ENCODE assay signal across 17 cellular contexts in genomic region chr9:121324755-121325154, GRCh38. TPM values are rescaled to one million over a fixed set of nuclear protein-coding genes. Genes with fewer than 3 reads are reported as not detected.
DNase-seq lines count a peak whose midpoint lies in the region; ATAC-seq and TF ChIP-seq lines count a peak whose summit lies in the region.
"Had no signal": no experiment of that assay in that cellular context is flagged by ENCODE, and none has a peak within 500 bp of the region (broad histone marks: within the 10 kb centered on the region; RNA-seq: fewer than 3 reads in every experiment).

No MANE protein-coding gene starts in this region.

- DNase-seq in Peyer's patch (no peak), colonic mucosa (no peak), testis (no peak), mucosa of descending colon (no peak), NK-92 (lab: John Stamatoyannopoulos, UW; ENCODE audit: unreplicated experiment) (no peak), OCI-LY7 (ENCODE audit: low spot score) (no peak), A673 (ENCODE audit: low spot score) (no peak)
- DNase-seq: activated naive CD4-positive, alpha-beta T cell; DND-41; glutamatergic neuron; H7; NCI-H1092 treated with DMSO at 0.1 percent for 48 hours; NCI-H2227 treated with DMSO at 0.1 percent for 48 hours; nephron progenitor cell had no signal

- no peak overlapping the region for H2AFZ ChIP-seq in OCI-LY7 (ENCODE audit: low read length)

- CTCF ChIA-PET in OCI-LY7 (lab: Charles Lee; ENCODE audit: unreplicated experiment): no interaction called here
- CTCF ChIA-PET in A673 (lab: Charles Lee): no interaction called here

- peak overlapping the region; percentile 27 to 83 (median 70) for H3K27ac ChIP-seq in Peyer's patch
- peak overlapping the region; percentile 58 for H3K27ac ChIP-seq in colonic mucosa
- peak overlapping the region; percentile 92 for H3K27ac ChIP-seq in muscle layer of duodenum (ENCODE audit: low read length)
- peak overlapping the region; percentile 84 to 94 for H3K27ac ChIP-seq in testis
- H3K27ac ChIP-seq in OCI-LY7 (ENCODE audit: low read depth, low read length, poor library complexity, severe bottlenecking): no peak overlapping the region
- H3K27ac ChIP-seq in A673 (ENCODE audit: low read depth, low read length, poor library complexity, severe bottlenecking): no peak overlapping the region
- H3K27ac ChIP-seq: BLaER1 treated with 17β-estradiol and CSF1 and Interleukin-3, amounts not matched to agents 10 nM and 100 nM had no signal

- 81 to 83% methylated on average over 2 of the region's 2 CpGs for WGBS in testis, 2 donors

- H3K36me3 ChIP-seq in Peyer's patch (peaks cover 0 to 82% (median 0%) of the 10 kb centered on the region in 3 donors), colonic mucosa (peaks cover 21% of the 10 kb centered on the region), muscle layer of duodenum (ENCODE audit: control insufficient read depth in 1 of 2, insufficient read depth in 2 of 2, low read length in 2 of 2) (peaks cover 70 to 75% of the 10 kb centered on the region in 2 donors), testis (ENCODE audit: low read depth, missing control alignments) (no peaks in the 10 kb centered on the region), mucosa of descending colon (ENCODE audit: low read depth) (peaks cover 12% of the 10 kb centered on the region), OCI-LY7 (ENCODE audit: insufficient read depth, low read length) (no peaks in the 10 kb centered on the region; the same call in 1 of the 2 replicates), A673 (ENCODE audit: insufficient read depth, low read length, poor library complexity, severe bottlenecking) (peaks cover 10% of the 10 kb centered on the region)

- intact Hi-C loops in colonic mucosa (cut with DNase I): loop anchor here (5.0 kb wide), 1 partner anchor 47 kb away; no protein-coding TSS in a partner anchor
- intact Hi-C loops in testis (cut with DNase I; ENCODE audit: low total_unique reads): loop anchor here (5.0 kb wide), 1 partner anchor 48 kb away; the partner anchor contains the start of gene STOM
- intact Hi-C loops in mucosa of descending colon (cut with DNase I, micrococcal nuclease): loop anchor here (10.0 kb wide), 3 partner anchors 50 to 110 kb away; partner anchors contain the start of genes GSN (in 1 of the 2) and STOM (in 1 of the 2)
- intact Hi-C loops in OCI-LY7 (cut with micrococcal nuclease; ENCODE audit: unreplicated experiment): loop anchor here (5.0 kb wide), 1 partner anchor 567 kb away; no protein-coding TSS in a partner anchor
- intact Hi-C loops in A673 (cut with micrococcal nuclease; ENCODE audit: unreplicated experiment): no loop called here

- H3K9ac ChIP-seq in colonic mucosa (ENCODE audit: low read depth in 2 of 2, low read length in 2 of 2): no peak overlapping the region
- H3K9ac ChIP-seq: BLaER1 treated with 17β-estradiol and CSF1 and Interleukin-3, amounts not matched to agents 10 nM and 100 nM had no signal

- H3K4me1 ChIP-seq in Peyer's patch (peaks cover 0 to 30% (median 2%) of the 10 kb centered on the region in 4 donors), colonic mucosa (no peaks in the 10 kb centered on the region), muscle layer of duodenum (ENCODE audit: control insufficient read depth in 1 of 2, insufficient read depth in 2 of 2, low read length in 2 of 2) (peaks cover 9 to 42% of the 10 kb centered on the region in 2 donors), testis (peaks cover 18% of the 10 kb centered on the region), mucosa of descending colon (ENCODE audit: low read depth) (peaks cover 10% of the 10 kb centered on the region), OCI-LY7 (ENCODE audit: insufficient read depth, low read length, poor library complexity, severe bottlenecking) (no peaks in the 10 kb centered on the region), A673 (ENCODE audit: insufficient read depth, low read length, poor library complexity, severe bottlenecking) (no peaks in the 10 kb centered on the region)

- no peak for ATAC-seq in mucosa of descending colon
- ATAC-seq: SK-N-SH treated with all-trans-retinoic acid at 6 μM for 48 hours had no signal

- H3K9me3 ChIP-seq in Peyer's patch: no peaks in the 10 kb centered on the region
- H3K9me3 ChIP-seq in colonic mucosa: no peaks in the 10 kb centered on the region
- H3K9me3 ChIP-seq in muscle layer of duodenum (ENCODE audit: control insufficient read depth in 1 of 2, low read length in 2 of 2): no peaks in the 10 kb centered on the region
- no peaks in the 10 kb centered on the region for H3K9me3 ChIP-seq in testis
- no peaks in the 10 kb centered on the region for H3K9me3 ChIP-seq in mucosa of descending colon
- no peaks in the 10 kb centered on the region for H3K9me3 ChIP-seq in OCI-LY7 (ENCODE audit: low read length)
- no peaks in the 10 kb centered on the region for H3K9me3 ChIP-seq in A673 (ENCODE audit: low read depth, low read length, poor library complexity, severe bottlenecking)
- H3K9me3 ChIP-seq: BLaER1 treated with 17β-estradiol and CSF1 and Interleukin-3, amounts not matched to agents 10 nM and 100 nM had no signal

- BruUV-seq in OCI-LY7 (replicated peaks; lab: Mats Ljungman, UMichigan): no TSS peak
- BruUV-seq in A673 (replicated peaks; lab: Mats Ljungman, UMichigan): no TSS peak

- TF ChIP-seq POLR2A in Peyer's patch (IDR thresholded peaks at IDR 0.05) (no peak), testis (IDR thresholded peaks at IDR 0.05) (no peak)

- H4K20me1 ChIP-seq in OCI-LY7 (ENCODE audit: insufficient read depth, low read length): no peaks in the 10 kb centered on the region

- no peak overlapping the region for H3K4me2 ChIP-seq in OCI-LY7 (ENCODE audit: low read length)
- H3K4me2 ChIP-seq: BLaER1 treated with 17β-estradiol and CSF1 and Interleukin-3, amounts not matched to agents 10 nM and 100 nM had no signal

- H3K9me2 ChIP-seq in OCI-LY7 (ENCODE audit: insufficient read depth, low read length): no peaks in the 10 kb centered on the region

- no peak for TF ChIP-seq CTCF in Peyer's patch (IDR thresholded peaks at IDR 0.05)
- no peak for TF ChIP-seq CTCF in colonic mucosa (IDR thresholded peaks at IDR 0.05)
- no peak for TF ChIP-seq CTCF in testis (IDR thresholded peaks at IDR 0.05)
- TF ChIP-seq CTCF in mucosa of descending colon (IDR thresholded peaks at IDR 0.05): no peak
- no peak for TF ChIP-seq CTCF in OCI-LY7 (conservative IDR thresholded peaks at IDR 0.05; ENCODE audit: low read length)
- TF ChIP-seq CTCF in A673 (conservative IDR thresholded peaks at IDR 0.05; ENCODE audit: low read depth, low read length): no peak

- no peaks in the 10 kb centered on the region for H3K27me3 ChIP-seq in Peyer's patch
- H3K27me3 ChIP-seq in colonic mucosa: no peaks in the 10 kb centered on the region
- no peaks in the 10 kb centered on the region for H3K27me3 ChIP-seq in muscle layer of duodenum (ENCODE audit: low read depth, low read length)
- H3K27me3 ChIP-seq in testis: no peaks in the 10 kb centered on the region
- H3K27me3 ChIP-seq in A673 (replicated peaks; ENCODE audit: insufficient read depth, low read depth, low read length, poor library complexity): no peaks in the 10 kb centered on the region
- H3K27me3 ChIP-seq: BLaER1 treated with 17β-estradiol and CSF1 and Interleukin-3, amounts not matched to agents 10 nM and 100 nM had no signal

- H3K4me3 ChIP-seq in Peyer's patch (no peak overlapping the region), colonic mucosa (no peak overlapping the region), muscle layer of duodenum (ENCODE audit: low read depth in 1 of 2, low read length in 2 of 2) (no peak overlapping the region), testis (no peak overlapping the region), mucosa of descending colon (no peak overlapping the region), OCI-LY7 (ENCODE audit: low read depth, low read length, poor library complexity, severe bottlenecking) (no peak overlapping the region), A673 (ENCODE audit: low read depth, low read length, poor library complexity, severe bottlenecking) (no peak overlapping the region)
- H3K4me3 ChIP-seq: BLaER1 treated with 17β-estradiol and CSF1 and Interleukin-3, amounts not matched to agents 10 nM and 100 nM had no signal

- POLR2A ChIA-PET in OCI-LY7 (lab: Charles Lee) (no interaction called here), A673 (lab: Charles Lee; ENCODE audit: low non-redundant PET) (no interaction called here)

- H3K79me2 ChIP-seq in OCI-LY7 (ENCODE audit: insufficient read depth, low read depth, low read length): no peaks in the 10 kb centered on the region

RNA-seq across cellular contexts. Expression of gene STOM, which starts 45.3 kb away (rescaled TPM):
- total RNA-seq in Peyer's patch (10 to 100 TPM; 30.5 to 60.1 (median 47.2) TPM), colonic mucosa (100 to 1,000 TPM in 1 of 2 donors, 10 to 100 TPM in 1; 58.7 to 110 TPM), testis (10 to 100 TPM; 49.7 to 53.6 TPM), mucosa of descending colon (100 to 1,000 TPM in 2 of 3 donors, 10 to 100 TPM in 1; 79.7 to 335 (median 199) TPM), OCI-LY7 (2022) (7.3 and 8.1 TPM in 2 replicates), A673 (2021) (63.4 and 72.4 TPM in 2 replicates)
- 82.3 TPM for polyA plus RNA-seq in testis (ENCODE audit: insufficient read depth, low read depth, low replicate concordance)
- 3.3 and 5.7 TPM in 2 replicates for total RNA-seq in OCI-LY7 (2014; rRNA removed; shearing (Covaris generic))

RNA-seq across cellular contexts. Expression of gene GSN, which starts 56.8 kb away (rescaled TPM):
- 100 to 1,000 TPM; 364 to 571 (median 480) TPM for total RNA-seq in Peyer's patch
- 100 to 1,000 TPM; 413 to 553 TPM for total RNA-seq in colonic mucosa
- total RNA-seq in testis: 100 to 1,000 TPM; 206 to 356 TPM
- 392 TPM for polyA plus RNA-seq in testis (ENCODE audit: insufficient read depth, low read depth, low replicate concordance)
- 100 to 1,000 TPM; 443 to 952 (median 937) TPM for total RNA-seq in mucosa of descending colon
- total RNA-seq in OCI-LY7 (2014; rRNA removed; shearing (Covaris generic)): 10.9 and 16.3 TPM in 2 replicates
- total RNA-seq in OCI-LY7 (2022): 13.4 and 15.3 TPM in 2 replicates
- 28.4 and 43.7 TPM in 2 replicates for total RNA-seq in A673 (2021)

Comparison
In these comparisons a context has a peak if more than half of its experiments do, and no peak if none do; other contexts are left out.
1. H3K27ac ChIP-seq: peak in Peyer's patch (4 of 4), colonic mucosa (single experiment), muscle layer of duodenum (single experiment) and testis (2 of 2); none in OCI-LY7 (single experiment) and A673 (single experiment).